In the genomic region with DNA sequence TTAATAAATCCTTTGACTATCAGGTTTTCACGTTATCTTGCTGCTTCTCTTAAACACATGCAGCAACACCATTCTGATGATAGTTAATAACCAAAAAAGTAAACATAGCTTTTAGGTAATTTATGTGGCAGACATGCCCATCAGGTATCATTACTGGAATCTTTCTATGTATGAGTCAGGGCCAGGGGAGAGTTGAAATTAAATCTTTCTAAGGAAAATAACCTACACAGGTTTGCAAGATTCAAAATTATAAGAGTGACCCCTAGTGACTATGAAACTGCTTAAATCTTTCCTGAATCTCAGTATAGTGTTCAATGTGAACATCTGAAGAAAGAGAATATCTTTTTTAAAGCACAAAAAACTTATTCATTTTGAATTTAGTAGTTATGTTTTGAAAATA, we compare ENCODE assay signal across 15 cellular contexts.
DNase-seq lines count a peak whose midpoint lies in the region; ATAC-seq and TF ChIP-seq lines count a peak whose summit lies in the region.
"Had no signal": no experiment of that assay in that cellular context is flagged by ENCODE, and none has a peak within 500 bp of the region (broad histone marks: within the 10 kb centered on the region; RNA-seq: fewer than 3 reads in every experiment).

No MANE protein-coding gene starts in this region.

- H3K27ac Mint-ChIP-seq in stimulated activated memory B cell treated with anti-CD40 and anti-IgM and Interleukin-4, amounts not matched to agents 10 μg/mL and 1 μg/mL and 100 μg/mL, for 72 hours, result no peak overlapping the region
- H3K27ac Mint-ChIP-seq in activated CD4-positive, alpha-beta memory T cell treated with anti-CD3 and anti-CD28 coated beads, Interleukin-2, amount 10 ng/mL, durations not matched to agents 7 days and 5 days, result no peak overlapping the region
- H3K27ac Mint-ChIP-seq: activated T-helper 1 cell treated with anti-CD3 and anti-CD28 coated beads, Interleukin-12 subunit alpha, Interleukin-12 subunit beta, Interleukin-2, Interleukin-4 antibody, amounts not matched to agents 30 ng/mL and 10 ng/mL and 1 ng/mL, durations not matched to agents 14 hours and 24 hours and 36 hours had no signal

- CTCF ChIA-PET in activated CD4-positive, alpha-beta memory T cell treated with anti-CD3 and anti-CD28 coated beads, Interleukin-2, amount 10 ng/mL, durations not matched to agents 7 days and 5 days (lab: Charles Lee), result no interaction called here

- H3K27me3 ChIP-seq in cardiac muscle cell (no peaks in the 10 kb centered on the region), right atrium auricular region (no peaks in the 10 kb centered on the region), psoas muscle (ENCODE audit: insufficient read depth in 3 of 3, low read length in 2 of 3) (no peaks in the 10 kb centered on the region)
- H3K27me3 ChIP-seq: BLaER1 treated with 17β-estradiol and CSF1 and Interleukin-3, amounts not matched to agents 10 nM and 100 nM; SJCRH30 had no signal

- H3K36me3 ChIP-seq in cardiac muscle cell, result no peaks in the 10 kb centered on the region
- H3K36me3 ChIP-seq in right atrium auricular region, result no peaks in the 10 kb centered on the region
- H3K36me3 ChIP-seq in psoas muscle (ENCODE audit: insufficient read depth in 1 of 2, low read depth in 1 of 2), result no peaks in the 10 kb centered on the region
- H3K36me3 ChIP-seq: BLaER1 treated with 17β-estradiol and CSF1 and Interleukin-3, amounts not matched to agents 10 nM and 100 nM; SJCRH30 had no signal

- no peak overlapping the region for H3K27ac ChIP-seq in cardiac muscle cell
- H3K27ac ChIP-seq in right atrium auricular region, result no peak overlapping the region
- H3K27ac ChIP-seq in psoas muscle, result no peak overlapping the region
- H3K27ac ChIP-seq: BLaER1 treated with 17β-estradiol and CSF1 and Interleukin-3, amounts not matched to agents 10 nM and 100 nM; SJCRH30 had no signal

- H3K27me3 Mint-ChIP-seq in stimulated activated memory B cell treated with anti-CD40 and anti-IgM and Interleukin-4, amounts not matched to agents 10 μg/mL and 1 μg/mL and 100 μg/mL, for 72 hours, result no peaks in the 10 kb centered on the region
- H3K27me3 Mint-ChIP-seq in activated CD4-positive, alpha-beta memory T cell treated with anti-CD3 and anti-CD28 coated beads, Interleukin-2, amount 10 ng/mL, durations not matched to agents 7 days and 5 days, result no peaks in the 10 kb centered on the region

- no peak overlapping the region for H3K4me3 Mint-ChIP-seq in stimulated activated memory B cell treated with anti-CD40 and anti-IgM and Interleukin-4, amounts not matched to agents 10 μg/mL and 1 μg/mL and 100 μg/mL, for 72 hours
- no peak overlapping the region for H3K4me3 Mint-ChIP-seq in activated CD4-positive, alpha-beta memory T cell treated with anti-CD3 and anti-CD28 coated beads, Interleukin-2, amount 10 ng/mL, durations not matched to agents 7 days and 5 days
- H3K4me3 Mint-ChIP-seq: activated T-helper 1 cell treated with anti-CD3 and anti-CD28 coated beads, Interleukin-12 subunit alpha, Interleukin-12 subunit beta, Interleukin-2, Interleukin-4 antibody, amounts not matched to agents 30 ng/mL and 10 ng/mL and 1 ng/mL, durations not matched to agents 14 hours and 24 hours and 36 hours had no signal

- no peaks in the 10 kb centered on the region for H3K36me3 Mint-ChIP-seq in stimulated activated memory B cell treated with anti-CD40 and anti-IgM and Interleukin-4, amounts not matched to agents 10 μg/mL and 1 μg/mL and 100 μg/mL, for 72 hours
- H3K36me3 Mint-ChIP-seq in activated CD4-positive, alpha-beta memory T cell treated with anti-CD3 and anti-CD28 coated beads, Interleukin-2, amount 10 ng/mL, durations not matched to agents 7 days and 5 days (ENCODE audit: low read depth), result no peaks in the 10 kb centered on the region

- WGBS in psoas muscle, 3 donors, result 78 to 87% (median 80%) methylated on average over 1 of the region's 1 CpG

- ATAC-seq in psoas muscle, result no peak
- no peak for ATAC-seq in stimulated activated memory B cell treated with anti-CD40 and anti-IgM and Interleukin-4, amounts not matched to agents 10 μg/mL and 1 μg/mL and 100 μg/mL, for 72 hours
- ATAC-seq: activated CD4-positive, CD25-positive, alpha-beta regulatory T cell treated with anti-CD3 and anti-CD28 coated beads, Interleukin-2, amount 50 U/mL, for 24 hours had no signal

- POLR2A ChIA-PET in activated CD4-positive, alpha-beta memory T cell treated with anti-CD3 and anti-CD28 coated beads, Interleukin-2, amount 10 ng/mL, durations not matched to agents 7 days and 5 days (lab: Charles Lee), result no interaction called here

- intact Hi-C loops in psoas muscle (cut with DNase I), result no loop called here

- no peaks in the 10 kb centered on the region for H3K4me1 Mint-ChIP-seq in stimulated activated memory B cell treated with anti-CD40 and anti-IgM and Interleukin-4, amounts not matched to agents 10 μg/mL and 1 μg/mL and 100 μg/mL, for 72 hours
- H3K4me1 Mint-ChIP-seq in activated CD4-positive, alpha-beta memory T cell treated with anti-CD3 and anti-CD28 coated beads, Interleukin-2, amount 10 ng/mL, durations not matched to agents 7 days and 5 days, result no peaks in the 10 kb centered on the region

- peak; percentile 42 for TF ChIP-seq CTCF in cardiac muscle cell (IDR thresholded peaks at IDR 0.05; ENCODE audit: low read depth, low read length)
- TF ChIP-seq CTCF in right atrium auricular region (IDR thresholded peaks at IDR 0.05), result peak in 1 of 2 donors; percentile 44
- peak; percentile 41 for TF ChIP-seq CTCF in fibroblast of mammary gland (conservative IDR thresholded peaks at IDR 0.05; ENCODE audit: control insufficient read depth, insufficient read depth, low read depth, low read length)
- peak; percentile 8 for TF ChIP-seq CTCF in psoas muscle (IDR thresholded peaks at IDR 0.05)

- H3K4me1 ChIP-seq in cardiac muscle cell (ENCODE audit: low read depth) (peaks cover 8% of the 10 kb centered on the region), right atrium auricular region (peaks cover 0 to 5% of the 10 kb centered on the region in 2 donors), psoas muscle (no peaks in the 10 kb centered on the region)
- H3K4me1 ChIP-seq: SJCRH30 had no signal

- H3K4me3 ChIP-seq in cardiac muscle cell, result no peak overlapping the region
- no peak overlapping the region for H3K4me3 ChIP-seq in right atrium auricular region
- H3K4me3 ChIP-seq in fibroblast of mammary gland (ENCODE audit: control insufficient read depth, low read depth, low read length), result no peak overlapping the region
- no peak overlapping the region for H3K4me3 ChIP-seq in psoas muscle
- H3K4me3 ChIP-seq: BLaER1 treated with 17β-estradiol and CSF1 and Interleukin-3, amounts not matched to agents 10 nM and 100 nM; SJCRH30 had no signal

- H3K9me3 ChIP-seq in cardiac muscle cell (ENCODE audit: low read depth) (no peaks in the 10 kb centered on the region), right atrium auricular region (no peaks in the 10 kb centered on the region), psoas muscle (no peaks in the 10 kb centered on the region)
- H3K9me3 ChIP-seq: BLaER1 treated with 17β-estradiol and CSF1 and Interleukin-3, amounts not matched to agents 10 nM and 100 nM; SJCRH30 had no signal

- DNase-seq in cardiac muscle cell (ENCODE audit: low read depth in 1 of 2, low spot score in 1 of 2) (peak in 1 of 2 donors; percentile 57), right atrium auricular region (ENCODE audit: low spot score) (no peak), RPMI7951 (ENCODE audit: low read depth) (peak; percentile 45), fibroblast of mammary gland (ENCODE audit: low read depth) (peak; percentile 54), psoas muscle (no peak), epidermal melanocyte (ENCODE audit: insufficient read length, low spot score) (no peak)
- no peak for DNase-seq in activated CD4-positive, alpha-beta memory T cell treated with anti-CD3 and anti-CD28 coated beads, Interleukin-2, amount 10 ng/mL, durations not matched to agents 7 days and 5 days
- DNase-seq: cerebellar nuclear complex, KBM-7, midbrain, SJCRH30 had no signal

- H3K9me3 Mint-ChIP-seq in stimulated activated memory B cell treated with anti-CD40 and anti-IgM and Interleukin-4, amounts not matched to agents 10 μg/mL and 1 μg/mL and 100 μg/mL, for 72 hours, result peaks cover 2% of the 10 kb centered on the region
- H3K9me3 Mint-ChIP-seq in activated CD4-positive, alpha-beta memory T cell treated with anti-CD3 and anti-CD28 coated beads, Interleukin-2, amount 10 ng/mL, durations not matched to agents 7 days and 5 days, result peaks cover 11% of the 10 kb centered on the region

Comparison
In these comparisons a context has a peak if more than half of its experiments do, and no peak if none do; other contexts are left out.
1. DNase-seq: peak in RPMI7951 (single experiment) and fibroblast of mammary gland (single experiment); none in right atrium auricular region (single experiment), psoas muscle (0 of 2), activated CD4-positive, alpha-beta memory T cell treated with anti-CD3 and anti-CD28 coated beads, Interleukin-2, amount 10 ng/mL, durations not matched to agents 7 days and 5 days (single experiment) and epidermal melanocyte (single experiment).